In the genomic region with DNA sequence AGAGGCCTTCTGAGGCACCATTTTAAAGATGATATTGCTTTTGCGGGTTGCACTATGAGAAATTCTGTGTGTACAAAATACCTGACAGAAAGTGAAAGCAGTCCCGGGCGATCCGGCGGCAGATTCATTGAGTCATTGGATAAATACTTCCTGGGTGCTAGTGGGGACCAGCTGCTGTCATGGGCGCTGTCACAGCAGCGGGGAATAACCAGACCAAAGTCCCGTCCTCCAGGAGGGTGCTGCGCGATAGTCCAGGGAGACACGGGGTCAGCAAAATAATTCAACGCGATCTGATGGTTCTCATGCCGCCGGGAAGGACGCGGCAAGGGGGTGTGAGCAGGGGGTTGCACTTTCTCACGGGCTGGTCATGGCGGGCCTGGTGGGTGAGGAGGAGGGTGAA, we compare ENCODE assay signal across 1 cellular context.
TF ChIP-seq lines count a peak whose summit lies in the region.

No MANE protein-coding gene starts in this region.

TF ChIP-seq in HepG2, 621 proteins besides CTCF, POLR2A, EP300 and RAD21 (continued from another document):
- TF ChIP-seq ZNF609 (CRISPR knock-in tag; IDR thresholded peaks at IDR 0.05; ENCODE audit: borderline replicate concordance), result no peak
- no peak for TF ChIP-seq ZNF331 (CRISPR knock-in tag; IDR thresholded peaks at IDR 0.05)
- TF ChIP-seq ZNF790 (CRISPR knock-in tag; IDR thresholded peaks at IDR 0.05; ENCODE audit: borderline replicate concordance), result no peak
- no peak for TF ChIP-seq PITX1 (CRISPR knock-in tag; IDR thresholded peaks at IDR 0.05)
- no peak for TF ChIP-seq ARNT2 (CRISPR knock-in tag; IDR thresholded peaks at IDR 0.05; ENCODE audit: low read depth)
- no peak for TF ChIP-seq ZNF256 (CRISPR knock-in tag; conservative IDR thresholded peaks at IDR 0.05)
- TF ChIP-seq, protein P1, sequence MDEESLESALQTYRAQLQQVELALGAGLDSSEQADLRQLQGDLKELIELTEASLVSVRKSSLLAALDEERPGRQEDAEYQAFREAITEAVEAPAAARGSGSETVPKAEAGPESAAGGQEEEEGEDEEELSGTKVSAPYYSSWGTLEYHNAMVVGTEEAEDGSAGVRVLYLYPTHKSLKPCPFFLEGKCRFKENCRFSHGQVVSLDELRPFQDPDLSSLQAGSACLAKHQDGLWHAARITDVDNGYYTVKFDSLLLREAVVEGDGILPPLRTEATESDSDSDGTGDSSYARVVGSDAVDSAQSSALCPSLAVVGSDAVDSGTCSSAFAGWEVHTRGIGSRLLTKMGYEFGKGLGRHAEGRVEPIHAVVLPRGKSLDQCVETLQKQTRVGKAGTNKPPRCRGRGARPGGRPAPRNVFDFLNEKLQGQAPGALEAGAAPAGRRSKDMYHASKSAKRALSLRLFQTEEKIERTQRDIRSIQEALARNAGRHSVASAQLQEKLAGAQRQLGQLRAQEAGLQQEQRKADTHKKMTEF (CRISPR knock-in tag; IDR thresholded peaks at IDR 0.05), result 0 out of 2 replicates have a peak, but pooled peaks have one; percentile 31
- no peak for TF ChIP-seq EHMT2 (IDR thresholded peaks at IDR 0.05; ENCODE audit: borderline replicate concordance, low read depth, low read length)
